In genomic region chr12:53589423-53589822, GRCh38 we compare ENCODE assay signal across 1 cellular context.
TF ChIP-seq lines count a peak whose summit lies in the region.

No MANE protein-coding gene starts in this region.

TF ChIP-seq in neural cell, 6 proteins besides CTCF, POLR2A, EP300 and RAD21 (continued from another document):
- TF ChIP-seq REST (IDR thresholded peaks at IDR 0.05; ENCODE audit: borderline replicate concordance) (no peak), POLR2AphosphoS5 (IDR thresholded peaks at IDR 0.05) (no peak), MXI1 (conservative IDR thresholded peaks at IDR 0.05; ENCODE audit: poor library complexity, severe bottlenecking) (no peak), EZH2 (IDR thresholded peaks at IDR 0.05; ENCODE audit: borderline replicate concordance, insufficient read depth, low read length, poor library complexity, severe bottlenecking) (no peak)
TF ChIP-seq in neural cell: peak in this region for 0.
